Comparison of ENCODE assay signal across 8 cellular contexts in the genomic region with DNA sequence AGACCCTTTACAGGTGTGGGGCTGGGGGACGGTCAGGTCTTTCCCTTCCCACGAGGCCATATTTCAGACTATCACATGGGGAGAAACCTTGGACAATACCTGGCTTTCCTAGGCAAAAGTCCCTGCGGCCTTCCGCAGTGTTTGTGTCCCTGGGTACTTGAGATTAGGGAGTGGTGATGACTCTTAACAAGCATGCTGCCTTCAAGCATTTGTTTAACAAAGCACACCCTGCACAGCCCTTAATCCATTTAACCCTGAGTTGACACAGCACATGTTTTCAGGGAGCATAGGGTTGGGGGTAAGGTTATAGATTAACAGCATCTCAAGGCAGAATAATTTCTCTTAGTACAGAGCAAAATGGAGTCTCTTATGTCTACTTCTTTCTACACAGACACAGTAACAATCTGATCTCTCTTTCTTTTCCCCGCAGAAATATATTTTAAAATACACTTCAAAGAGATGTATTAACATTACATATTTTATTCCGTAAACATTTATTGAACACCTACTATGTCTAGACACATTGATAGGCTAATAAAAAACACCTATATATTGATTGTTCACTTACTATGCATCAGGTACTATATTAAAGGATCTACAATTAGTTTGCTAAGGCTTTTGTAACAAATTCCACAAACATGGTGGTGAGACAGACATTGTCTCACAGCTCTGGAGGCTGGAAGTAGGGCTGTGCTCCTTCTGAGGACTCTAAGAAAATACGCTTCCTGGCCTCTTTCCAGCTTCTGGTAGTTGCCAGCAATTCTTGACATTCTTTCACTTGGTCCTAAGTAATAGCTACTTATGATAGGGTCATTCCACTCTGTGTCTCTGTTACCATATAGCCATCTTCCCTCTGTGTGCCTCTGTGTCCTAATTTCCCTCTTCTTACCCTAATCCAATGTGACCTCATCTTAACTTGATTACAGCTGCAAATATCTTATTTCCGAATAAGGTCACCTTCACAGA.
A peak's percentile ranks its signal among the peaks of the same experiment; 100 is the strongest.
DNase-seq lines count a peak whose midpoint lies in the region; ATAC-seq, FAIRE-seq and TF ChIP-seq lines count a peak whose summit lies in the region.
"Not testable (repeated sequence)": the region's sequence is repeated elsewhere in the genome, so short reads cannot be mapped to it uniquely, and the experiment has no call there.

No MANE protein-coding gene starts in this region.

- not testable (repeated sequence) for H3K27me3 ChIP-seq in lower lobe of right lung (ENCODE audit: low read depth)

- TF ChIP-seq RAD21 in A549 (conservative IDR thresholded peaks at IDR 0.05 in 1 of 2, IDR thresholded peaks at IDR 0.05 in 1 of 2) = 0 out of 5 replicates have a peak, but pooled peaks of 1 of the 2 experiments have one; percentile 4

- peak in 1 of 2 experiments; percentile 84 for DNase-seq in A549 (ENCODE audit: low read depth in 1 of 2, low spot score in 1 of 2)
- peak; percentile 83 for DNase-seq in EL
- DNase-seq in HTR-8/SVneo (ENCODE audit: insufficient read length, low spot score) = peak; percentile 47
- DNase-seq in RCC 7860 (ENCODE audit: low spot score) = peak; percentile 84
- DNase-seq in cardiac fibroblast (ENCODE audit: low read depth in 2 of 2) = peak; percentile 88 to 91
- peak; percentile 29 for DNase-seq in fibroblast of the conjunctiva (ENCODE audit: low read depth)
- DNase-seq in lower lobe of right lung = peak; percentile 52
- DNase-seq in sciatic nerve (ENCODE audit: low spot score) = not testable (repeated sequence)

- not testable (repeated sequence) for TF ChIP-seq EP300 in A549 (IDR thresholded peaks at IDR 0.05)

- FAIRE-seq in A549 (lab: Jason Lieb, UNC) (peak; percentile 49), RCC 7860 (lab: Jason Lieb, UNC) (peak; percentile 88)
- not testable (repeated sequence) for FAIRE-seq in HTR-8/SVneo (lab: Jason Lieb, UNC)

- CTCF ChIA-PET in A549 (lab: Yijun Ruan, JAX) = interaction anchor here (0.9 to 2.0 kb wide), 3 partner anchors 13 to 79 kb away, joined by 3 to 11 read pairs (median 3); no protein-coding TSS in a partner anchor

- H3K4me2 ChIP-seq in A549 = peak overlapping the region; percentile 55

- intact Hi-C loops in lower lobe of right lung (cut with DNase I); sciatic nerve (cut with DNase I): not testable (repeated sequence)

- not testable (repeated sequence) for TF ChIP-seq CTCF in A549 (IDR thresholded peaks at IDR 0.05); cardiac fibroblast (IDR thresholded peaks at IDR 0.05; ENCODE audit: low read depth, low read length); lower lobe of right lung (IDR thresholded peaks at IDR 0.05)

- H3K36me3 ChIP-seq in lower lobe of right lung = not testable (repeated sequence)

- not testable (repeated sequence) for H3K9me3 ChIP-seq in A549, lower lobe of right lung

- not testable (repeated sequence) for H3K4me3 ChIP-seq in A549; cardiac fibroblast (replicated peaks in 1 of 2; ENCODE audit: low read depth in 2 of 2, low read length in 2 of 2); lower lobe of right lung

- H3K4me1 ChIP-seq in A549 = peaks cover 25% of the 10 kb centered on the region
- not testable (repeated sequence) for H3K4me1 ChIP-seq in lower lobe of right lung

- POLR2A ChIA-PET in A549 (lab: Yijun Ruan, JAX) = not testable (repeated sequence)

- peak overlapping the region; percentile 80 to 88 for H3K27ac ChIP-seq in A549
- peak overlapping the region; percentile 49 for H3K27ac ChIP-seq in lower lobe of right lung

- not testable (repeated sequence) for TF ChIP-seq POLR2A in A549 (IDR thresholded peaks at IDR 0.05; ENCODE audit: low read length)

- ATAC-seq in A549 (peak; percentile 82 to 89), lower lobe of right lung (peak; percentile 85 to 87), sciatic nerve (peak; percentile 26)

- 8% methylated on average over 8 of the region's 8 CpGs for WGBS in A549 (ENCODE audit: missing lambda C conversion rate)

TF ChIP-seq in A549, 52 proteins besides CTCF, POLR2A, EP300 and RAD21:
- TF ChIP-seq ZNF302 (CRISPR knock-in tag; IDR thresholded peaks at IDR 0.05) (peak; percentile 99), ZSCAN20 (CRISPR knock-in tag; IDR thresholded peaks at IDR 0.05) (peak; percentile 99), GATA3 (IDR thresholded peaks at IDR 0.05; ENCODE audit: borderline replicate concordance) (peak; percentile 53; the same call in 1 of the 2 replicates), E2F6 (IDR thresholded peaks at IDR 0.05; ENCODE audit: borderline replicate concordance, low read depth) (0 out of 2 replicates have a peak, but pooled peaks have one; percentile 24), RARB (CRISPR knock-in tag; IDR thresholded peaks at IDR 0.05) (peak; percentile 92), FOSL2 (CRISPR knock-in tag; IDR thresholded peaks at IDR 0.05) (peak; percentile 74), HOXB5 (CRISPR knock-in tag; IDR thresholded peaks at IDR 0.05) (peak; percentile 99), HOXA7 (CRISPR knock-in tag; IDR thresholded peaks at IDR 0.05) (peak; percentile 94), HEYL (CRISPR knock-in tag; IDR thresholded peaks at IDR 0.05) (peak; percentile 98), HOXB13 (CRISPR knock-in tag; IDR thresholded peaks at IDR 0.05; ENCODE audit: low read depth) (peak; percentile 99), FOXS1 (CRISPR knock-in tag; IDR thresholded peaks at IDR 0.05) (peak; percentile 98), NPAS2 (CRISPR knock-in tag; IDR thresholded peaks at IDR 0.05; ENCODE audit: borderline replicate concordance) (peak; percentile 69), FOSB (CRISPR knock-in tag; IDR thresholded peaks at IDR 0.05) (peak; percentile 89), EHF (CRISPR knock-in tag; IDR thresholded peaks at IDR 0.05) (peak; percentile 99), JUN (IDR thresholded peaks at IDR 0.05) (0 out of 5 replicates have a peak, but pooled peaks of 1 of the 2 experiments have one; percentile 25)
- TF ChIP-seq, protein P1, sequence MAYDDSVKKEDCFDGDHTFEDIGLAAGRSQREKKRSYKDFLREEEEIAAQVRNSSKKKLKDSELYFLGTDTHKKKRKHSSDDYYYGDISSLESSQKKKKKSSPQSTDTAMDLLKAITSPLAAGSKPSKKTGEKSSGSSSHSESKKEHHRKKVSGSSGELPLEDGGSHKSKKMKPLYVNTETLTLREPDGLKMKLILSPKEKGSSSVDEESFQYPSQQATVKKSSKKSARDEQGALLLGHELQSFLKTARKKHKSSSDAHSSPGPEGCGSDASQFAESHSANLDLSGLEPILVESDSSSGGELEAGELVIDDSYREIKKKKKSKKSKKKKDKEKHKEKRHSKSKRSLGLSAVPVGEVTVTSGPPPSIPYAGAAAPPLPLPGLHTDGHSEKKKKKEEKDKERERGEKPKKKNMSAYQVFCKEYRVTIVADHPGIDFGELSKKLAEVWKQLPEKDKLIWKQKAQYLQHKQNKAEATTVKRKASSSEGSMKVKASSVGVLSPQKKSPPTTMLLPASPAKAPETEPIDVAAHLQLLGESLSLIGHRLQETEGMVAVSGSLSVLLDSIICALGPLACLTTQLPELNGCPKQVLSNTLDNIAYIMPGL (CRISPR knock-in tag; IDR thresholded peaks at IDR 0.05; ENCODE audit: borderline replicate concordance) = peak; percentile 72; the same call in 1 of the 2 replicates
- not testable (repeated sequence) for TF ChIP-seq FOSL2 (IDR thresholded peaks at IDR 0.05)
- TF ChIP-seq, protein P2, sequence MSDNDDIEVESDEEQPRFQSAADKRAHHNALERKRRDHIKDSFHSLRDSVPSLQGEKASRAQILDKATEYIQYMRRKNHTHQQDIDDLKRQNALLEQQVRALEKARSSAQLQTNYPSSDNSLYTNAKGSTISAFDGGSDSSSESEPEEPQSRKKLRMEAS (IDR thresholded peaks at IDR 0.05) = peak; percentile 73
- TF ChIP-seq, protein P3, sequence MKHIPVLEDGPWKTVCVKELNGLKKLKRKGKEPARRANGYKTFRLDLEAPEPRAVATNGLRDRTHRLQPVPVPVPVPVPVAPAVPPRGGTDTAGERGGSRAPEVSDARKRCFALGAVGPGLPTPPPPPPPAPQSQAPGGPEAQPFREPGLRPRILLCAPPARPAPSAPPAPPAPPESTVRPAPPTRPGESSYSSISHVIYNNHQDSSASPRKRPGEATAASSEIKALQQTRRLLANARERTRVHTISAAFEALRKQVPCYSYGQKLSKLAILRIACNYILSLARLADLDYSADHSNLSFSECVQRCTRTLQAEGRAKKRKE (CRISPR knock-in tag; IDR thresholded peaks at IDR 0.05; ENCODE audit: low read depth) = peak; percentile 98

Comparison
In these comparisons a context has a peak if more than half of its experiments do, and no peak if none do; other contexts are left out.
1. ATAC-seq: peak in every context shown above with its lines; median percentile 86 in lower lobe of right lung; 86 in A549; 26 in sciatic nerve.